ENCODE assay signal across 8 cellular contexts in the genomic region with DNA sequence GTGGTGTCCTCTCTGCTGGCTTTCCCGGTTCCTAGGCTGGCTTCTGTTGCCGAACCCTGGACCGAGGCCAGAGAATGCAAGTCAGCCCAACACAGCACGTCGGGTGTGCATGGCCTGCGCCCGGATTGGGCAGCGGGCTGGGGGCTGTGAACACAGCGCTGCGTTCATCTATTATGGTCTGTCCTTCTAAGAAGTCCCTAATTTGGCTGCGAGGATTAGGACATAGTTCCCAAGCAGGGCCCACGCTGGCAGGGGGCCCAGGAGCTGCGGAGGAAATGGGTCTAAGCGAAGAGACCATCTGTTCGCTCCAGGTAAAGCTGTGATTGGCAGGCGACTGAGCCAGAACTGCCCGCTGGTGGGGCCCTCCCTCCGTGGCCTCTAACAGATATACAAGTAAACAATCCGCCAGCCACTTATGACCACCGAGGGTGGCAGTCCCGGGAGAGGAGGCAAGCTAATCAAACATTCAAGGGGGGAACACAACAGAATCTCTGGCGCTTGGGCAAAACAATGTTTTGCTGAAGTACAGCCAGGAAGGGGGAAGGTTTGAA. TPM values are rescaled to one million over a fixed set of nuclear protein-coding genes. Genes with fewer than 3 reads are reported as not detected.
DNase-seq lines count a peak whose midpoint lies in the region; ATAC-seq and TF ChIP-seq lines count a peak whose summit lies in the region.

No MANE protein-coding gene starts in this region.

- no peak overlapping the region for H3K4me3 Mint-ChIP-seq in activated T-helper 17 cell treated with anti-CD3 and anti-CD28 coated beads, Interleukin-2, amount 50 U/mL, for 72 hours

- no peaks in the 10 kb centered on the region for H3K9me3 Mint-ChIP-seq in activated T-helper 17 cell treated with anti-CD3 and anti-CD28 coated beads, Interleukin-2, amount 50 U/mL, for 72 hours

- peak; percentile 2 to 98 (median 70) for DNase-seq in C1 segment of cervical spinal cord (lab: John Stamatoyannopoulos, UW)
- peak; percentile 96 for DNase-seq in NCI-H128 (lab: John Stamatoyannopoulos, UW; ENCODE audit: unreplicated experiment)
- DNase-seq in right atrium auricular region (ENCODE audit: low spot score): peak; percentile 77
- peak; percentile 83 for DNase-seq in putamen (ENCODE audit: low spot score)
- DNase-seq in COLO829 (ENCODE audit: low spot score): no peak
- no peak for DNase-seq in LoVo (ENCODE audit: low spot score)

- peaks cover 0 to 22% of the 10 kb centered on the region in 2 donors for H3K4me1 ChIP-seq in right atrium auricular region

- no peaks in the 10 kb centered on the region for H3K27me3 ChIP-seq in right atrium auricular region

- no peaks in the 10 kb centered on the region for H3K36me3 Mint-ChIP-seq in activated T-helper 17 cell treated with anti-CD3 and anti-CD28 coated beads, Interleukin-2, amount 50 U/mL, for 72 hours (ENCODE audit: low read depth)

- peak overlapping the region in 1 of 2 donors; percentile 27 for H3K4me3 ChIP-seq in right atrium auricular region

- TF ChIP-seq CTCF in right atrium auricular region (IDR thresholded peaks at IDR 0.05): no peak

- H3K9me3 ChIP-seq in right atrium auricular region: no peaks in the 10 kb centered on the region

- H3K27ac Mint-ChIP-seq in activated T-helper 17 cell treated with anti-CD3 and anti-CD28 coated beads, Interleukin-2, amount 50 U/mL, for 72 hours: peak overlapping the region; percentile 85

- ATAC-seq in activated T-helper 17 cell treated with anti-CD3 and anti-CD28 coated beads, Interleukin-2, amount 50 U/mL, for 72 hours (replicated peaks): no peak
- ATAC-seq in GM19328 (IDR thresholded peaks at IDR 0.05; ENCODE audit: unreplicated experiment): no peak

- H3K36me3 ChIP-seq in right atrium auricular region: no peaks in the 10 kb centered on the region

- H3K27me3 Mint-ChIP-seq in activated T-helper 17 cell treated with anti-CD3 and anti-CD28 coated beads, Interleukin-2, amount 50 U/mL, for 72 hours: no peaks in the 10 kb centered on the region

- peaks cover 8% of the 10 kb centered on the region for H3K4me1 Mint-ChIP-seq in activated T-helper 17 cell treated with anti-CD3 and anti-CD28 coated beads, Interleukin-2, amount 50 U/mL, for 72 hours

- peak overlapping the region; percentile 54 to 72 for H3K27ac ChIP-seq in right atrium auricular region

RNA-seq across cellular contexts. Expression of gene SYCE2, which starts 6.0 kb away (rescaled TPM):
- 1 to 10 TPM; 1.6 to 6.2 TPM for total RNA-seq in activated T-helper 17 cell treated with anti-CD3 and anti-CD28 coated beads, Interleukin-2, amount 50 U/mL, for 72 hours
- total RNA-seq in right atrium auricular region: not detected

RNA-seq across cellular contexts. Expression of gene FARSA, which starts 20.4 kb away (rescaled TPM):
- 100 to 1,000 TPM in 1 of 2 donors, 10 to 100 TPM in 1; 87.9 to 130 TPM for total RNA-seq in activated T-helper 17 cell treated with anti-CD3 and anti-CD28 coated beads, Interleukin-2, amount 50 U/mL, for 72 hours
- 10 to 100 TPM; 36.4 TPM for total RNA-seq in right atrium auricular region

RNA-seq across cellular contexts. Expression of gene GCDH, which starts 22.1 kb away (rescaled TPM):
- 10 to 100 TPM; 25.8 to 48.4 TPM for total RNA-seq in activated T-helper 17 cell treated with anti-CD3 and anti-CD28 coated beads, Interleukin-2, amount 50 U/mL, for 72 hours
- total RNA-seq in right atrium auricular region: 10 to 100 TPM; 28.4 to 58.3 TPM

RNA-seq across cellular contexts. Expression of gene CALR, which starts 25.3 kb away (rescaled TPM):
- total RNA-seq in activated T-helper 17 cell treated with anti-CD3 and anti-CD28 coated beads, Interleukin-2, amount 50 U/mL, for 72 hours: 100 to 1,000 TPM; 502 to 770 TPM
- 100 to 1,000 TPM; 285 to 289 TPM for total RNA-seq in right atrium auricular region

RNA-seq across cellular contexts. Expression of gene KLF1, which starts 26.1 kb away (rescaled TPM):
- under 1 TPM in 1 of 2 donors, not detected in 1; 0.61 TPM for total RNA-seq in activated T-helper 17 cell treated with anti-CD3 and anti-CD28 coated beads, Interleukin-2, amount 50 U/mL, for 72 hours
- total RNA-seq in right atrium auricular region: under 1 TPM in 1 of 2 donors, not detected in 1; 0.26 TPM

Comparison
In these comparisons a context has a peak if more than half of its experiments do, and no peak if none do; other contexts are left out.
1. DNase-seq: peak in C1 segment of cervical spinal cord (14 of 14), NCI-H128 (single experiment), right atrium auricular region (single experiment) and putamen (single experiment); none in COLO829 (single experiment) and LoVo (single experiment).